1 cellular context compared by ENCODE assay signal in genomic region chr5:75716715-75717081, GRCh38.
TF ChIP-seq lines count a peak whose summit lies in the region.

No MANE protein-coding gene starts in this region.

TF ChIP-seq in GM12878, 131 proteins besides CTCF, POLR2A, EP300 and RAD21 (continued from another document):
- TF ChIP-seq ZBTB11 (CRISPR knock-in tag; IDR thresholded peaks at IDR 0.05) (no peak), DPF2 (IDR thresholded peaks at IDR 0.05) (0 out of 2 replicates have a peak, but pooled peaks have one; percentile 14), GATAD2B (conservative IDR thresholded peaks at IDR 0.05; ENCODE audit: low read depth) (no peak), ASH2L (IDR thresholded peaks at IDR 0.05; ENCODE audit: borderline replicate concordance, low read depth) (no peak), SUPT20H (IDR thresholded peaks at IDR 0.05; ENCODE audit: borderline replicate concordance, control insufficient read depth, low read depth, low read length) (no peak), KAT2A (conservative IDR thresholded peaks at IDR 0.05; ENCODE audit: control insufficient read depth, low read depth, low read length) (no peak), CHD1 (IDR thresholded peaks at IDR 0.05; ENCODE audit: low read depth, low read length) (no peak), YBX1 (IDR thresholded peaks at IDR 0.05) (no peak), HDAC2 (IDR thresholded peaks at IDR 0.05) (no peak), RELA (IDR thresholded peaks at IDR 0.05; ENCODE audit: borderline replicate concordance, partially characterized antibody) (no peak), CEBPZ (IDR thresholded peaks at IDR 0.05; ENCODE audit: low read depth, low read length) (no peak)
